ENCODE assay signal across 9 cellular contexts in the genomic region with DNA sequence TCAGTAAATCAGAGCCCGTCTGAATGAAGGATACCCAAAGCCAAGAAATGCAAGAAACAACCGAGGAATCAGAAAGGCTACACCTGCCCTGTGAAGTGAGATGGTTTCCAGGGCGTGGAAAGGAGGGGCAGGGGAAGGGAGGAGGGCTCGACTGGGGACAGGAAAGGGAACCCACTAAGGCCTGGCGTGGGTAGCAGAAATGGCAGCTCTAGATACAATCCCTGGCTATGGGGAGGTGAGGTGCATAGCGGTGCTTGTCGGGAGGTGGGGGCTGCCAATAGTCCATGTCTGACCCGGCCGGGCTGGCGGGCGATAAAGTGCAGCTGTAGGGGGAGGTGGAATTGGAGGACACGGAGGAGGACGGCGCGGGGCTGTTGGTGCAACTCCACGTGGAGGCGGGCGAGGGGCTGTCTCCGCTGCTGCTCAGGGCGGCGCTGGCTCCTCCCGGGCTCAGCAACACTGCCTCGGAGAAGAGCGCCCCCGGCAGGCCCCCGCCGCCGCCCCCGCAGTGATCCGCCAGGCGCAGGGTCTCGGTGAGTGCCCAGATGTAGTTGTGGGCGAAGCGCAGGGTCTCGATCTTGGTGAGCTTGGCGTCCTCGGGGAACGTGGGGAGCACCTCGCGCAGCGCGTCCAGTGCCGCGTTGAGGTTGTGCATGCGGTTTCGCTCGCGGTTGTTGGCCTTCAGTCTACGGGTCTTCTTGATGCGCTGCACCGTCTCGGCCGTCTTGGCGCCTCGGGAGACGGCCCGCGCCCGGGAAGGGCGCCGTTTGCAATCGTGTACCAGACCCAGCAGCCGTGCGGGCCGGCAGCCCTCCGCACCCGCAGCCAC. TPM values are rescaled to one million over a fixed set of nuclear protein-coding genes. Genes with fewer than 3 reads are reported as not detected.
DNase-seq lines count a peak whose midpoint lies in the region; ATAC-seq and TF ChIP-seq lines count a peak whose summit lies in the region.
"Had no signal": no experiment of that assay in that cellular context is flagged by ENCODE, and none has a peak within 500 bp of the region (broad histone marks: within the 10 kb centered on the region; RNA-seq: fewer than 3 reads in every experiment).

No MANE protein-coding gene starts in this region.

- peak; percentile 3 for ATAC-seq in HG02870 (IDR thresholded peaks at IDR 0.05; ENCODE audit: unreplicated experiment)

- H3K36me3 ChIP-seq in SJSA1 (no peaks in the 10 kb centered on the region), skeletal muscle satellite cell (ENCODE audit: insufficient read depth, low read length) (no peaks in the 10 kb centered on the region)

- no peaks in the 10 kb centered on the region for H3K9me3 ChIP-seq in SJSA1 (replicated peaks)
- H3K9me3 ChIP-seq in skeletal muscle satellite cell (replicated peaks; ENCODE audit: low read length), result peaks cover 2% of the 10 kb centered on the region

- H3K4me3 ChIP-seq in SJSA1 (peak overlapping the region; percentile 45), fibroblast of villous mesenchyme (ENCODE audit: low read depth, low read length) (peak overlapping the region; percentile 58), skeletal muscle satellite cell (ENCODE audit: low read length) (peak overlapping the region; percentile 77)

- no peak overlapping the region for H3K27ac ChIP-seq in SJSA1

- H3K4me1 ChIP-seq in SJSA1 (replicated peaks) (peaks cover 28% of the 10 kb centered on the region), skeletal muscle satellite cell (ENCODE audit: control insufficient read depth, insufficient read depth, low read length) (peaks cover 32% of the 10 kb centered on the region)

- H3K4me2 ChIP-seq in skeletal muscle satellite cell (ENCODE audit: low read length), result peak overlapping the region; percentile 99

- H3K27me3 ChIP-seq in SJSA1 (replicated peaks), result peaks cover 70% of the 10 kb centered on the region
- H3K27me3 ChIP-seq in skeletal muscle satellite cell (ENCODE audit: control insufficient read depth, insufficient read depth, low read length), result peaks cover 94% of the 10 kb centered on the region

- H3K9ac ChIP-seq in skeletal muscle satellite cell (ENCODE audit: low read depth, low read length), result no peak overlapping the region

- peak; percentile 23 for DNase-seq in stimulated activated CD4-positive, alpha-beta T cell treated with anti-CD3 and anti-CD28 coated beads, Interleukin-15, amount 100 ng/mL, for 24 hours
- DNase-seq in stimulated activated CD4-positive, alpha-beta T cell treated with anti-CD3 and anti-CD28 coated beads, Interleukin-1b, Interleukin-23, amount 100 ng/mL, for 48 hours, result no peak
- no peak for DNase-seq in SJSA1 (ENCODE audit: low read depth in 1 of 2, low spot score in 2 of 2)
- DNase-seq in fibroblast of villous mesenchyme (ENCODE audit: low read depth), result no peak
- DNase-seq in germinal center (ENCODE audit: low spot score), result no peak
- no peak for DNase-seq in NCI-H1105 treated with DMSO at 0.1 percent for 48 hours (lab: John Stamatoyannopoulos, UW)

- TF ChIP-seq CTCF in fibroblast of villous mesenchyme (IDR thresholded peaks at IDR 0.05; ENCODE audit: insufficient read depth, low read depth, low read length), result no peak

RNA-seq across cellular contexts. Expression of a gene that starts 1.3 kb away (rescaled TPM):
- total RNA-seq in SJSA1 (2014; rRNA removed; shearing (Covaris generic)), result 0.03 TPM in 1 of 2 replicates, not detected in the other
- total RNA-seq in fibroblast of villous mesenchyme, result not detected in 2 replicates
- total RNA-seq in skeletal muscle satellite cell (2012; rRNA removed), result not detected in 2 replicates
- total RNA-seq: pulmonary artery endothelial cell had no signal
